ENCODE assay signal across 8 cellular contexts in genomic region chr14:77024171-77024627, GRCh38. TPM values are rescaled to one million over a fixed set of nuclear protein-coding genes. Genes with fewer than 3 reads are reported as not detected.
A peak's percentile ranks its signal among the peaks of the same experiment; 100 is the strongest.
DNase-seq lines count a peak whose midpoint lies in the region; TF ChIP-seq lines count a peak whose summit lies in the region.

No MANE protein-coding gene starts in this region.

- H3K27ac Mint-ChIP-seq in IgD-negative memory B cell, result peak overlapping the region; percentile 13 to 92 (median 87)

- DNase-seq in activated CD4-positive, alpha-beta T cell treated with anti-CD3 and anti-CD28 coated beads, Interleukin-2, amount 50 U/mL, for 1 hour, result peak; percentile 60
- DNase-seq in effector memory CD4-positive, alpha-beta T cell, result peak; percentile 38 to 63 (median 53)
- DNase-seq in middle frontal gyrus (ENCODE audit: extremely low spot score, low spot score) (no peak), HCEC 1CT (no peak)

- no peaks in the 10 kb centered on the region for H3K27me3 ChIP-seq in effector memory CD4-positive, alpha-beta T cell (replicated peaks; ENCODE audit: control insufficient read depth, insufficient read depth, low read length, poor library complexity, severe bottlenecking)
- H3K27me3 ChIP-seq in muscle layer of colon (ENCODE audit: control insufficient read depth in 1 of 2, insufficient read depth in 2 of 2, low read length in 2 of 2), result no peaks in the 10 kb centered on the region
- no peaks in the 10 kb centered on the region for H3K27me3 ChIP-seq in subcutaneous abdominal adipose tissue (ENCODE audit: control insufficient read depth in 5 of 5, insufficient read depth in 4 of 5, low read length in 5 of 5)

- TF ChIP-seq CTCF in 22Rv1 (IDR thresholded peaks at IDR 0.05), result no peak

- peaks cover 4% of the 10 kb centered on the region for H3K36me3 Mint-ChIP-seq in IgD-negative memory B cell

- peaks cover 53% of the 10 kb centered on the region for H3K4me1 ChIP-seq in effector memory CD4-positive, alpha-beta T cell (ENCODE audit: control insufficient read depth, insufficient read depth, low read length, poor library complexity, severe bottlenecking)
- H3K4me1 ChIP-seq in muscle layer of colon (ENCODE audit: insufficient read depth, low read length) (peaks cover 31% of the 10 kb centered on the region), subcutaneous abdominal adipose tissue (ENCODE audit: control insufficient read depth in 5 of 5, insufficient read depth in 5 of 5, low read length in 5 of 5) (peaks cover 19 to 51% (median 49%) of the 10 kb centered on the region in 5 donors)

- H3K9ac ChIP-seq in muscle layer of colon (ENCODE audit: low read length) (peak overlapping the region; percentile 85), subcutaneous abdominal adipose tissue (ENCODE audit: low read length in 5 of 5) (peak overlapping the region in 3 of 5 donors; percentile 39 to 62 (median 48))

- peak overlapping the region; percentile 31 for H3K4me3 ChIP-seq in effector memory CD4-positive, alpha-beta T cell (ENCODE audit: insufficient read depth, low read depth, low read length, poor library complexity, severe bottlenecking)
- peak overlapping the region; percentile 24 to 59 for H3K4me3 ChIP-seq in muscle layer of colon (ENCODE audit: low read depth in 1 of 2, low read length in 2 of 2)
- H3K4me3 ChIP-seq in subcutaneous abdominal adipose tissue (ENCODE audit: low read depth in 1 of 5, low read length in 5 of 5), result peak overlapping the region; percentile 46 to 87 (median 63)

- H3K27me3 Mint-ChIP-seq in IgD-negative memory B cell, result no peaks in the 10 kb centered on the region

- H3K36me3 ChIP-seq in effector memory CD4-positive, alpha-beta T cell (ENCODE audit: control insufficient read depth, insufficient read depth, low read length), result peaks cover 8% of the 10 kb centered on the region
- H3K36me3 ChIP-seq in muscle layer of colon (ENCODE audit: insufficient read depth, low read length), result peaks cover 12% of the 10 kb centered on the region
- H3K36me3 ChIP-seq in subcutaneous abdominal adipose tissue (ENCODE audit: control insufficient read depth in 5 of 5, insufficient read depth in 5 of 5, low read length in 5 of 5), result peaks cover 0 to 20% (median 6%) of the 10 kb centered on the region in 5 donors

- peaks cover 16 to 26% (median 22%) of the 10 kb centered on the region in 3 donors for H3K4me1 Mint-ChIP-seq in IgD-negative memory B cell

- peak overlapping the region; percentile 100 for H3K27ac ChIP-seq in 22Rv1
- peak overlapping the region; percentile 58 for H3K27ac ChIP-seq in effector memory CD4-positive, alpha-beta T cell (ENCODE audit: insufficient read depth, low read length, poor library complexity, severe bottlenecking)
- peak overlapping the region; percentile 98 for H3K27ac ChIP-seq in muscle layer of colon (ENCODE audit: low read depth, low read length)
- H3K27ac ChIP-seq in subcutaneous abdominal adipose tissue (ENCODE audit: low read depth, low read length), result peak overlapping the region; percentile 93

- H3K4me3 Mint-ChIP-seq in IgD-negative memory B cell, result peak overlapping the region; percentile 17 to 84 (median 30)

- H3K9me3 ChIP-seq in effector memory CD4-positive, alpha-beta T cell (ENCODE audit: control insufficient read depth, low read length), result no peaks in the 10 kb centered on the region
- no peaks in the 10 kb centered on the region for H3K9me3 ChIP-seq in muscle layer of colon (ENCODE audit: low read length)
- no peaks in the 10 kb centered on the region for H3K9me3 ChIP-seq in subcutaneous abdominal adipose tissue (ENCODE audit: control insufficient read depth in 5 of 5, low read length in 5 of 5)

- no peaks in the 10 kb centered on the region for H3K9me3 Mint-ChIP-seq in IgD-negative memory B cell

RNA-seq across cellular contexts. Expression of gene IRF2BPL, which starts 4.3 kb away (rescaled TPM):
- 2.6 TPM for polyA plus RNA-seq in IgD-negative memory B cell

Comparison
In these comparisons a context has a peak if more than half of its experiments do, and no peak if none do; other contexts are left out.
1. DNase-seq: peak in activated CD4-positive, alpha-beta T cell treated with anti-CD3 and anti-CD28 coated beads, Interleukin-2, amount 50 U/mL, for 1 hour (single experiment) and effector memory CD4-positive, alpha-beta T cell (3 of 3); none in middle frontal gyrus (single experiment) and HCEC 1CT (single experiment).
2. Peak in every context shown above with its lines, with median percentiles within 50 percentile points of each other: H3K27ac ChIP-seq and H3K4me3 ChIP-seq.